10 cellular contexts compared by ENCODE assay signal in genomic region chr9:113523421-113524141, GRCh38.
DNase-seq lines count a peak whose midpoint lies in the region; ATAC-seq, FAIRE-seq and TF ChIP-seq lines count a peak whose summit lies in the region.
"Had no signal": no experiment of that assay in that cellular context is flagged by ENCODE, and none has a peak within 500 bp of the region (broad histone marks: within the 10 kb centered on the region; RNA-seq: fewer than 3 reads in every experiment).

No MANE protein-coding gene starts in this region.

- no peak for DNase-seq in HepG2 (ENCODE audit: low spot score)
- DNase-seq in activated CD8-positive, alpha-beta memory T cell treated with anti-CD3 and anti-CD28 coated beads for 24 hours: peak; percentile 91
- peak; percentile 48 to 53 for DNase-seq in stimulated activated CD4-positive, alpha-beta T cell treated with anti-CD3 and anti-CD28 coated beads, Interleukin-15, amount 100 ng/mL, for 48 hours (ENCODE audit: low read depth in 2 of 2)
- no peak for DNase-seq in HuH-7.5 (ENCODE audit: low spot score)
- no peak for DNase-seq in NCI-H345 treated with DMSO at 0.1 percent for 48 hours (lab: John Stamatoyannopoulos, UW; ENCODE audit: unreplicated experiment)

- no peaks in the 10 kb centered on the region for H3K9me3 ChIP-seq in liver (ENCODE audit: control insufficient read depth in 4 of 4, low read length in 3 of 4)
- no peaks in the 10 kb centered on the region for H3K9me3 ChIP-seq in HepG2 (ENCODE audit: low read length)
- no peaks in the 10 kb centered on the region for H3K9me3 ChIP-seq in gastroesophageal sphincter
- H3K9me3 ChIP-seq: A549 had no signal

- FAIRE-seq in HepG2 (lab: Jason Lieb, UNC): no peak
- FAIRE-seq: A549, bronchial epithelial cell had no signal

- no peaks in the 10 kb centered on the region for H3K79me2 ChIP-seq in HepG2 (ENCODE audit: insufficient read depth, low read length)

- intact Hi-C loops in HepG2 (cut with micrococcal nuclease; ENCODE audit: unreplicated experiment): no loop called here

- no peak for ATAC-seq in HepG2
- ATAC-seq in HG03565 (IDR thresholded peaks at IDR 0.05; ENCODE audit: unreplicated experiment): peak; percentile 88
- ATAC-seq in gastroesophageal sphincter: peak; percentile 57
- ATAC-seq: A549 had no signal

- TF ChIP-seq POLR2A in HepG2 (IDR thresholded peaks at IDR 0.05; ENCODE audit: insufficient read depth in 1 of 2, low read depth in 2 of 2, low read length in 2 of 2): no peak
- TF ChIP-seq POLR2A in gastroesophageal sphincter (IDR thresholded peaks at IDR 0.05): no peak

- WGBS in liver: 62% methylated on average over 19 of the region's 19 CpGs
- 95% methylated on average over 16 of the region's 19 CpGs for whole genome bisulfite sequencing in HepG2 (ENCODE audit: low lambda C conversion rate)
- WGBS in gastroesophageal sphincter (ENCODE audit: low coverage in 1 of 2), 2 donors: 17 to 20% methylated on average over 6 to 10 of the region's 19 CpGs

- no peak overlapping the region for H3K4me2 ChIP-seq in HepG2 (ENCODE audit: low read depth, low read length)
- H3K4me2 ChIP-seq: A549 had no signal

- H3K4me3 ChIP-seq in liver (ENCODE audit: low read depth in 1 of 3, low read length in 3 of 3) (no peak overlapping the region), HepG2 (replicated peaks in 1 of 3; ENCODE audit: insufficient read depth in 1 of 3, low read depth in 2 of 3, low read length in 3 of 3) (no peak overlapping the region), gastroesophageal sphincter (peak overlapping the region in 1 of 2 donors; percentile 1)
- H3K4me3 ChIP-seq: A549 had no signal

- POLR2A ChIA-PET in HepG2 (lab: Yijun Ruan, JAX): no interaction called here

- H2AFZ ChIP-seq in HepG2 (ENCODE audit: low read length): no peak overlapping the region

- CTCF ChIA-PET in HepG2 (lab: Yijun Ruan, JAX; ENCODE audit: low intra/inter-chr PET ratio, low total read pairs): no interaction called here

- in situ Hi-C loops in HepG2 (cut with HindIII; ENCODE audit: extremely low pct_ligation_motif_present, low pct_unique_long_range_greater_than_20kb): no loop called here

- H3K27ac ChIP-seq in liver (ENCODE audit: low read depth in 1 of 2, low read length in 2 of 2) (peak overlapping the region in 1 of 2 donors; percentile 10), HepG2 (ENCODE audit: extremely low read length, insufficient read depth, low read length) (no peak overlapping the region), gastroesophageal sphincter (peak overlapping the region; percentile 11 to 84 (median 72))

- peaks cover 0 to 21% (median 4%) of the 10 kb centered on the region in 4 donors for H3K4me1 ChIP-seq in liver (ENCODE audit: control insufficient read depth in 4 of 4, insufficient read depth in 4 of 4, low read length in 3 of 4)
- peaks cover 19% of the 10 kb centered on the region for H3K4me1 ChIP-seq in HepG2 (ENCODE audit: insufficient read depth, low read length)
- peaks cover 16 to 100% (median 46%) of the 10 kb centered on the region in 3 donors for H3K4me1 ChIP-seq in gastroesophageal sphincter

- no peak overlapping the region for H3K9ac ChIP-seq in liver (ENCODE audit: low read depth in 1 of 2, low read length in 2 of 2)
- no peak overlapping the region for H3K9ac ChIP-seq in HepG2 (ENCODE audit: insufficient read depth, low read depth, low read length)

- TF ChIP-seq EP300 in HepG2 (IDR thresholded peaks at IDR 0.05; ENCODE audit: low read depth in 2 of 2, low read length in 2 of 2): no peak
- no peak for TF ChIP-seq EP300 in HepG2 (CRISPR knock-in tag; IDR thresholded peaks at IDR 0.05; ENCODE audit: borderline replicate concordance)
- TF ChIP-seq EP300 in gastroesophageal sphincter (IDR thresholded peaks at IDR 0.05): no peak

- BruUV-seq in HepG2 (replicated peaks; lab: Mats Ljungman, UMichigan): no TSS peak

- H3K27me3 ChIP-seq in liver (ENCODE audit: control insufficient read depth in 4 of 4, insufficient read depth in 4 of 4, low read length in 3 of 4) (no peaks in the 10 kb centered on the region), HepG2 (ENCODE audit: control insufficient read depth in 1 of 2, insufficient read depth in 2 of 2, low read length in 2 of 2) (no peaks in the 10 kb centered on the region), gastroesophageal sphincter (no peaks in the 10 kb centered on the region)

- H4K20me1 ChIP-seq in HepG2 (ENCODE audit: insufficient read depth, low read length): no peaks in the 10 kb centered on the region; the same call in 1 of the 2 replicates

- TF ChIP-seq CTCF in liver (IDR thresholded peaks at IDR 0.05; ENCODE audit: low read depth, low read length, missing input control): no peak
- no peak for TF ChIP-seq CTCF in HepG2 (CRISPR knock-in tag; IDR thresholded peaks at IDR 0.05)
- no peak for TF ChIP-seq CTCF in gastroesophageal sphincter (IDR thresholded peaks at IDR 0.05)

- H3K36me3 ChIP-seq in liver (ENCODE audit: control insufficient read depth in 4 of 4, insufficient read depth in 3 of 4, low read depth in 1 of 4, low read length in 3 of 4) (peaks cover 0 to 7% (median 3%) of the 10 kb centered on the region in 4 donors), HepG2 (replicated peaks in 1 of 2; ENCODE audit: control insufficient read depth in 1 of 2, insufficient read depth in 2 of 2, low read length in 2 of 2) (peaks cover 38 to 96% of the 10 kb centered on the region in 2 experiments), gastroesophageal sphincter (peaks cover 0 to 14% of the 10 kb centered on the region in 2 donors)

- TF ChIP-seq RAD21 in liver (IDR thresholded peaks at IDR 0.05) (peak in 1 of 2 donors; percentile 21), HepG2 (CRISPR knock-in tag; IDR thresholded peaks at IDR 0.05) (no peak)

TF ChIP-seq in liver, 16 proteins besides CTCF, POLR2A, EP300 and RAD21:
- TF ChIP-seq FOXA2 (IDR thresholded peaks at IDR 0.05): no peak
- TF ChIP-seq SP1 (IDR thresholded peaks at IDR 0.05): no peak
- no peak for TF ChIP-seq TAF1 (conservative IDR thresholded peaks at IDR 0.05)
- TF ChIP-seq NR2F2 (IDR thresholded peaks at IDR 0.05): peak; percentile 82

TF ChIP-seq in HepG2, 621 proteins besides CTCF, POLR2A, EP300 and RAD21:
- TF ChIP-seq CBX1 (IDR thresholded peaks at IDR 0.05; ENCODE audit: low read depth): no peak
- no peak for TF ChIP-seq CHCHD3 (CRISPR knock-in tag; IDR thresholded peaks at IDR 0.05)
- TF ChIP-seq ZNF44 (CRISPR knock-in tag; IDR thresholded peaks at IDR 0.05): no peak
- TF ChIP-seq U2AF2 (IDR thresholded peaks at IDR 0.05; ENCODE audit: low read depth, low read length): no peak
- no peak for TF ChIP-seq CEBPG (CRISPR knock-in tag; IDR thresholded peaks at IDR 0.05)
- TF ChIP-seq ZNF780A (CRISPR knock-in tag; IDR thresholded peaks at IDR 0.05): no peak
- no peak for TF ChIP-seq ZNF615 (CRISPR knock-in tag; IDR thresholded peaks at IDR 0.05; ENCODE audit: borderline replicate concordance)
- no peak for TF ChIP-seq ATM (IDR thresholded peaks at IDR 0.05; ENCODE audit: borderline replicate concordance)
- no peak for TF ChIP-seq ZFP62 (CRISPR knock-in tag; IDR thresholded peaks at IDR 0.05)

Comparison
In these comparisons a context has a peak if more than half of its experiments do, and no peak if none do; other contexts are left out.
1. DNase-seq: peak in activated CD8-positive, alpha-beta memory T cell treated with anti-CD3 and anti-CD28 coated beads for 24 hours (single experiment) and stimulated activated CD4-positive, alpha-beta T cell treated with anti-CD3 and anti-CD28 coated beads, Interleukin-15, amount 100 ng/mL, for 48 hours (2 of 2); none in HepG2 (single experiment), HuH-7.5 (single experiment) and NCI-H345 treated with DMSO at 0.1 percent for 48 hours (single experiment).